ENCODE assay signal across 2 cellular contexts in the genomic region with DNA sequence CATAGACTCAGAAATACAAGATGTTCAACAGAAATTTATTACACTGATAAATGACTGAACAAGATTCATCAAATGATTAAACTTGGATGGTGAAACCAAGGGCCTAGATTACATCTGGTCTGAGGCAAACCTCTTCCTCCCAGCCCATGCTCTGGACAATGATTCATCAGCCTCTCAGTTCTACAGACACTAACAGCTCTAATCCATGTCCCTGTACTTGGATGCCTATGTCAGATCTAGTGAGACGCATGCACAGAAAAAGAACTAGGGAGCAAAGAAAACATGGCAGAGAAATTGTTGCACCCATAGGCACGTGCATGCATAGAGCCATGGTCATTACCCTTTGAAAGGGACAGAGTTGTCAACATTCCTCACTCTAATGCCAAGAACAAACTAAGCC.
TF ChIP-seq lines count a peak whose summit lies in the region.

No MANE protein-coding gene starts in this region.

TF ChIP-seq in IMR-90, 13 proteins besides CTCF, POLR2A, EP300 and RAD21:
- TF ChIP-seq CEBPB (IDR thresholded peaks at IDR 0.05; ENCODE audit: low read depth, low read length) (0 out of 2 replicates have a peak, but pooled peaks have one; percentile 11), MAZ (IDR thresholded peaks at IDR 0.05; ENCODE audit: borderline replicate concordance, low read depth, low read length) (no peak), RFX5 (IDR thresholded peaks at IDR 0.05; ENCODE audit: low read depth, low read length) (no peak), FOS (IDR thresholded peaks at IDR 0.05; ENCODE audit: low read depth, low read length) (no peak)

TF ChIP-seq in GM12878, 131 proteins besides CTCF, POLR2A, EP300 and RAD21:
- no peak for TF ChIP-seq RELA (IDR thresholded peaks at IDR 0.05; ENCODE audit: borderline replicate concordance, partially characterized antibody)
- peak; percentile 1 for TF ChIP-seq ZZZ3 (IDR thresholded peaks at IDR 0.05; ENCODE audit: control insufficient read depth, insufficient read length, low read depth)
